In genomic region chr6:55632953-55633352, GRCh38 we compare ENCODE assay signal across 13 cellular contexts. TPM values are rescaled to one million over a fixed set of nuclear protein-coding genes. Genes with fewer than 3 reads are reported as not detected.
"Had no signal": no experiment of that assay in that cellular context is flagged by ENCODE, and none has a peak within 500 bp of the region (broad histone marks: within the 10 kb centered on the region; RNA-seq: fewer than 3 reads in every experiment).

No MANE protein-coding gene starts in this region.

- H3K4me3 ChIP-seq: adrenal gland, left ventricle myocardium inferior had no signal

- H3K9me3 ChIP-seq: adrenal gland had no signal

- H3K27ac ChIP-seq: adrenal gland, left ventricle myocardium inferior, parathyroid adenoma had no signal

- H3K36me3 ChIP-seq: adrenal gland, left ventricle myocardium inferior had no signal

- DNase-seq: activated CD4-positive, alpha-beta memory T cell treated with anti-CD3 and anti-CD28 coated beads, Interleukin-2, amount 10 ng/mL, durations not matched to agents 7 days and 5 days; activated CD4-positive, alpha-beta T cell treated with anti-CD3 and anti-CD28 coated beads for 36 hours; activated effector memory CD4-positive, alpha-beta T cell treated with Interleukin-2 at 50 U/mL for 16 hours; activated naive CD4-positive, alpha-beta T cell treated with anti-CD3 and anti-CD28 coated beads, Interleukin-2, amount 50 U/mL, for 16 hours; activated T-cell treated with anti-CD3 and anti-CD28 coated beads, Interleukin-2, amount 50 U/mL, for 4 hours; adrenal gland; central memory CD4-positive, alpha-beta T cell; effector memory CD4-positive, alpha-beta T cell; left ventricle myocardium inferior; naive thymus-derived CD8-positive, alpha-beta T cell; retina had no signal

- H3K27me3 ChIP-seq: adrenal gland had no signal

- H3K4me1 ChIP-seq: adrenal gland, left ventricle myocardium inferior, parathyroid adenoma had no signal

- H3K9ac ChIP-seq: parathyroid adenoma had no signal

- ATAC-seq: activated CD4-positive, alpha-beta T cell treated with anti-CD3 and anti-CD28 coated beads for 36 hours; activated T-cell treated with anti-CD3 and anti-CD28 coated beads, Interleukin-2, amount 50 U/mL, for 4 hours; naive thymus-derived CD8-positive, alpha-beta T cell; stimulated activated effector memory CD8-positive, alpha-beta T cell treated with anti-CD3 and anti-CD28 coated beads, Interleukin-12 subunit alpha, Interleukin-12 subunit beta, amount 100 ng/mL, for 72 hours had no signal

RNA-seq across cellular contexts. Expression of gene HMGCLL1, which starts 54.0 kb away (rescaled TPM):
- total RNA-seq: activated CD4-positive, alpha-beta memory T cell treated with anti-CD3 and anti-CD28 coated beads, Interleukin-2, amount 10 ng/mL, durations not matched to agents 7 days and 5 days; activated CD4-positive, alpha-beta T cell treated with anti-CD3 and anti-CD28 coated beads for 36 hours; activated T-cell treated with anti-CD3 and anti-CD28 coated beads, Interleukin-2, amount 50 U/mL, for 4 hours; naive thymus-derived CD8-positive, alpha-beta T cell had no signal
